In genomic region chr6:168538892-168539811, GRCh38 we compare ENCODE assay signal across 28 cellular contexts.
DNase-seq lines count a peak whose midpoint lies in the region; ATAC-seq and TF ChIP-seq lines count a peak whose summit lies in the region.
"Had no signal": no experiment of that assay in that cellular context is flagged by ENCODE, and none has a peak within 500 bp of the region (broad histone marks: within the 10 kb centered on the region; RNA-seq: fewer than 3 reads in every experiment).

No MANE protein-coding gene starts in this region.

- H4K20me1 ChIP-seq in H9 (ENCODE audit: control insufficient read depth, insufficient read depth, insufficient read length) = no peaks in the 10 kb centered on the region

- H3K9me3 ChIP-seq in esophagus squamous epithelium (no peaks in the 10 kb centered on the region), testis (no peaks in the 10 kb centered on the region), H9 (ENCODE audit: control insufficient read depth, low read depth, low read length) (no peaks in the 10 kb centered on the region)
- H3K9me3 ChIP-seq: neutrophil, Peyer's patch, sigmoid colon, SJCRH30, transverse colon had no signal

- H3K4me1 ChIP-seq in esophagus squamous epithelium (peaks cover 0 to 36% (median 10%) of the 10 kb centered on the region in 3 donors), testis (peaks cover 69% of the 10 kb centered on the region), H9 (ENCODE audit: insufficient read depth, low read length) (peaks cover 12% of the 10 kb centered on the region; the same call in 1 of the 2 replicates)
- H3K4me1 ChIP-seq: Peyer's patch, transverse colon had no signal

- no peak overlapping the region for H4K5ac ChIP-seq in H9 (ENCODE audit: insufficient read length, low read depth, low read length)

- H3K27ac ChIP-seq in esophagus squamous epithelium (peak overlapping the region; percentile 43 to 87 (median 82)), testis (peak overlapping the region; percentile 75 to 83), H9 (ENCODE audit: insufficient read length, low read depth, low read length) (no peak overlapping the region)
- H3K27ac ChIP-seq: C4-2B, GM23248, hepatocyte, neutrophil, Peyer's patch, SJCRH30, transverse colon, WERI-Rb-1 had no signal

- no peak overlapping the region for H3K23ac ChIP-seq in H9 (ENCODE audit: insufficient read length, low read depth, low read length)

- no peaks in the 10 kb centered on the region for H3K79me2 ChIP-seq in H9 (ENCODE audit: insufficient read depth, low read length)
- H3K79me2 ChIP-seq: hepatocyte had no signal

- H2BK15ac ChIP-seq in H9 (ENCODE audit: low read depth, low read length) = no peak overlapping the region

- no peaks in the 10 kb centered on the region; the same call in 1 of the 2 replicates for H3K27me3 Mint-ChIP-seq in H9 (ENCODE audit: low read depth)
- H3K27me3 Mint-ChIP-seq: activated CD4-positive, alpha-beta T cell treated with anti-CD3 and anti-CD28 coated beads, Interleukin-2, amount 10 ng/mL, durations not matched to agents 7 days and 5 days had no signal

- H3K36me3 ChIP-seq in esophagus squamous epithelium (no peaks in the 10 kb centered on the region), testis (ENCODE audit: low read depth, missing control alignments) (no peaks in the 10 kb centered on the region)
- H3K36me3 ChIP-seq: neutrophil, Peyer's patch, sigmoid colon, SJCRH30, transverse colon, WERI-Rb-1 had no signal

- no peaks in the 10 kb centered on the region for H3K27me3 ChIP-seq in esophagus squamous epithelium
- no peaks in the 10 kb centered on the region for H3K27me3 ChIP-seq in testis
- H3K27me3 ChIP-seq in H9 (ENCODE audit: insufficient read depth, low read length) = no peaks in the 10 kb centered on the region
- H3K27me3 ChIP-seq: neutrophil, Peyer's patch, sigmoid colon, transverse colon had no signal

- no peak overlapping the region for H4K91ac ChIP-seq in H9 (ENCODE audit: insufficient read length, low read depth, low read length)

- H2AFZ ChIP-seq in H9 (ENCODE audit: low read length) = no peak overlapping the region
- H2AFZ ChIP-seq: GM23248, hepatocyte had no signal

- no peaks in the 10 kb centered on the region; a peak in 1 of 7 replicates for H3K36me3 Mint-ChIP-seq in H9 (ENCODE audit: insufficient read depth in 1 of 3, low read depth in 3 of 3)
- H3K36me3 Mint-ChIP-seq: brain had no signal

- no peak overlapping the region for H3K56ac ChIP-seq in H9 (ENCODE audit: insufficient read length, low read depth, low read length)

- H2BK12ac ChIP-seq in H9 (ENCODE audit: insufficient read length, low read depth, low read length) = no peak overlapping the region

- H2BK5ac ChIP-seq in H9 (ENCODE audit: insufficient read length, low read length) = no peak overlapping the region

- peak overlapping the region in 1 of 3 experiments; percentile 87; a peak in 3 of 7 replicates for H3K27ac Mint-ChIP-seq in H9
- H3K27ac Mint-ChIP-seq: activated CD4-positive, alpha-beta T cell treated with anti-CD3 and anti-CD28 coated beads, Interleukin-2, amount 10 ng/mL, durations not matched to agents 7 days and 5 days; activated T-cell treated with anti-CD3 and anti-CD28 coated beads, Interleukin-2, amount 50 U/mL, for 24 hours; brain; progenitor cell of endocrine pancreas had no signal

- peaks cover 40 to 55% of the 10 kb centered on the region in 2 experiments for H3K4me1 Mint-ChIP-seq in H9
- H3K4me1 Mint-ChIP-seq: activated CD4-positive, alpha-beta T cell treated with anti-CD3 and anti-CD28 coated beads, Interleukin-2, amount 10 ng/mL, durations not matched to agents 7 days and 5 days had no signal

- no peaks in the 10 kb centered on the region for H3K23me2 ChIP-seq in H9 (ENCODE audit: insufficient read length, low read depth, low read length, poor library complexity, severe bottlenecking)

- no peak overlapping the region for H3K18ac ChIP-seq in H9 (ENCODE audit: insufficient read length, low read depth, low read length)

- no peak overlapping the region for H3K9ac ChIP-seq in H9 (ENCODE audit: extremely low read depth, insufficient read length, low read length)
- H3K9ac ChIP-seq: GM23248 had no signal

- no peak overlapping the region for H3T11ph ChIP-seq in H9 (ENCODE audit: low read length)

- TF ChIP-seq CTCF in esophagus squamous epithelium (IDR thresholded peaks at IDR 0.05) (no peak), testis (IDR thresholded peaks at IDR 0.05) (no peak), H9 (conservative IDR thresholded peaks at IDR 0.05) (no peak; the same call in 2 of the 3 replicates)

- H3K4me2 ChIP-seq in H9 (ENCODE audit: insufficient read depth, insufficient read length, low read length) = no peak overlapping the region
- H3K4me2 ChIP-seq: hepatocyte had no signal

- no peak overlapping the region; the same call in 1 of the 2 replicates for H3K4ac ChIP-seq in H9 (ENCODE audit: low read depth, low read length)

- intact Hi-C loops in esophagus squamous epithelium (cut with DNase I) (no loop called here), testis (cut with DNase I; ENCODE audit: low total_unique reads) (no loop called here)

- no peak overlapping the region; the same call in 1 of the 2 replicates for H3K14ac ChIP-seq in H9 (ENCODE audit: insufficient read depth, low read length)

- no peak overlapping the region for H2BK20ac ChIP-seq in H9 (ENCODE audit: low read depth, low read length, poor library complexity, severe bottlenecking)

- TF ChIP-seq POLR2A in esophagus squamous epithelium (IDR thresholded peaks at IDR 0.05) (no peak), testis (IDR thresholded peaks at IDR 0.05) (no peak)

- H3K9me3 Mint-ChIP-seq in H9 = no peaks in the 10 kb centered on the region; a peak in 1 of 5 replicates
- H3K9me3 Mint-ChIP-seq: activated CD4-positive, alpha-beta T cell treated with anti-CD3 and anti-CD28 coated beads, Interleukin-2, amount 10 ng/mL, durations not matched to agents 7 days and 5 days; activated T-cell treated with anti-CD3 and anti-CD28 coated beads, Interleukin-2, amount 50 U/mL, for 24 hours; brain had no signal

- no peaks in the 10 kb centered on the region for H3K79me1 ChIP-seq in H9 (ENCODE audit: insufficient read depth, low read depth, low read length, poor library complexity, severe bottlenecking)

- H2BK120ac ChIP-seq in H9 (ENCODE audit: low read depth, low read length, poor library complexity, severe bottlenecking) = no peak overlapping the region

- DNase-seq in ELF-1 (ENCODE audit: low read depth, low spot score) = peak; percentile 28
- peak; percentile 19 for DNase-seq in NCI-H524 treated with DMSO at 0.1 percent for 48 hours (lab: John Stamatoyannopoulos, UW)
- no peak for DNase-seq in esophagus squamous epithelium (lab: John Stamatoyannopoulos, UW)
- no peak for DNase-seq in testis
- DNase-seq in NCI-H1417 (lab: John Stamatoyannopoulos, UW) = no peak
- no peak for DNase-seq in H9
- DNase-seq: activated CD4-positive, alpha-beta T cell treated with anti-CD3 and anti-CD28 coated beads, Interleukin-2, amount 10 ng/mL, durations not matched to agents 7 days and 5 days; activated naive CD4-positive, alpha-beta T cell treated with Interleukin-2 at 50 U/mL for 16 hours; activated T-cell treated with anti-CD3 and anti-CD28 coated beads, Interleukin-2, amount 50 U/mL, for 24 hours; foreskin fibroblast; GM23248; NCI-H1048; NCI-H187; NCI-H2227 treated with DMSO at 0.1 percent for 48 hours; Peyer's patch; sigmoid colon; SJCRH30; stimulated activated naive CD4-positive, alpha-beta T cell treated with Interleukin-2 at 50 U/mL for 16 hours; T1000; transverse colon; WERI-Rb-1 had no signal

- H4K8ac ChIP-seq in H9 (replicated peaks; ENCODE audit: insufficient read length, low read depth, low read length) = no peak overlapping the region

- WGBS in esophagus squamous epithelium, 2 donors = 58 to 72% methylated on average over 14 of the region's 21 CpGs
- 85% methylated on average over 18 to 21 of the region's 21 CpGs for WGBS in testis, 2 donors
- no CpG with 5 or more reads among the region's 21 CpGs for whole genome bisulfite sequencing in H9 (ENCODE audit: extremely low coverage, insufficient read length, low lambda C conversion rate)

- ATAC-seq in HG02938 (IDR thresholded peaks at IDR 0.05; ENCODE audit: unreplicated experiment) = no peak
- ATAC-seq: GM12878 had no signal

- H3K4me3 Mint-ChIP-seq in H9 = no peak overlapping the region
- H3K4me3 Mint-ChIP-seq: activated CD4-positive, alpha-beta T cell treated with anti-CD3 and anti-CD28 coated beads, Interleukin-2, amount 10 ng/mL, durations not matched to agents 7 days and 5 days; activated T-cell treated with anti-CD3 and anti-CD28 coated beads, Interleukin-2, amount 50 U/mL, for 24 hours; brain had no signal

- H3K4me3 ChIP-seq in esophagus squamous epithelium (no peak overlapping the region), testis (no peak overlapping the region)
- H3K4me3 ChIP-seq: GM12878, GM23248, hepatocyte, Peyer's patch, sigmoid colon, SJCRH30, transverse colon had no signal

- no peak overlapping the region for H2AK5ac ChIP-seq in H9 (ENCODE audit: insufficient read length, low read length)

Comparison
In these comparisons a context has a peak if more than half of its experiments do, and no peak if none do; other contexts are left out.
1. DNase-seq: peak in ELF-1 (single experiment) and NCI-H524 treated with DMSO at 0.1 percent for 48 hours (single experiment); none in esophagus squamous epithelium (single experiment), testis (single experiment), NCI-H1417 (0 of 3) and H9 (single experiment).